ENCODE assay signal across 17 cellular contexts in genomic region chr11:2693271-2693833, GRCh38. TPM values are rescaled to one million over a fixed set of nuclear protein-coding genes. Genes with fewer than 3 reads are reported as not detected.
A peak's percentile ranks its signal among the peaks of the same experiment; 100 is the strongest.
DNase-seq lines count a peak whose midpoint lies in the region; ATAC-seq and TF ChIP-seq lines count a peak whose summit lies in the region.
"Had no signal": no experiment of that assay in that cellular context is flagged by ENCODE, and none has a peak within 500 bp of the region (broad histone marks: within the 10 kb centered on the region; RNA-seq: fewer than 3 reads in every experiment).

No MANE protein-coding gene starts in this region.

- TF ChIP-seq CTCF in WERI-Rb-1 (IDR thresholded peaks at IDR 0.05; ENCODE audit: low read depth, low read length) = no peak
- TF ChIP-seq CTCF in progenitor cell of endocrine pancreas (IDR thresholded peaks at IDR 0.05; ENCODE audit: unreplicated experiment) = no peak

- no peaks in the 10 kb centered on the region for H3K27me3 ChIP-seq in HUES6 (ENCODE audit: control insufficient read depth, insufficient read depth, low read length)
- H3K27me3 ChIP-seq in WERI-Rb-1 (ENCODE audit: insufficient read depth, low read depth, severe bottlenecking) = no peaks in the 10 kb centered on the region
- H3K27me3 ChIP-seq in iPS-20b (ENCODE audit: insufficient read depth, low read length) = peaks cover 7% of the 10 kb centered on the region; the same call in 1 of the 2 replicates
- no peaks in the 10 kb centered on the region for H3K27me3 ChIP-seq in MG63

- DNase-seq in WERI-Rb-1 = peak; percentile 3
- no peak for DNase-seq in progenitor cell of endocrine pancreas (ENCODE audit: low spot score, unreplicated experiment)
- DNase-seq in DMS153 treated with DMSO at 0.1 percent for 48 hours (lab: John Stamatoyannopoulos, UW; ENCODE audit: unreplicated experiment) = no peak
- no peak for DNase-seq in MG63
- DNase-seq in NCI-H187 (lab: John Stamatoyannopoulos, UW) = no peak
- DNase-seq: activated CD8-positive, alpha-beta T cell treated with anti-CD3 and anti-CD28 coated beads, Interleukin-2, amount 10 ng/mL, durations not matched to agents 7 days and 5 days; activated gamma-delta T cell treated with Interleukin-2 at 50 U/mL for 16 hours; effector CD8-positive, alpha-beta T cell; NCI-H1048; NCI-H2227 treated with DMSO at 0.1 percent for 48 hours had no signal

- H3K27ac ChIP-seq in HUES6 (ENCODE audit: low read depth, low read length) = peak overlapping the region; percentile 79
- H3K27ac ChIP-seq in WERI-Rb-1 = no peak overlapping the region
- peak overlapping the region; percentile 83 for H3K27ac ChIP-seq in iPS-20b (ENCODE audit: low read length)
- H3K27ac ChIP-seq: SK-N-MC had no signal

- no peaks in the 10 kb centered on the region; the same call in 1 of the 2 replicates for H3K36me3 ChIP-seq in HUES6 (ENCODE audit: control insufficient read depth, insufficient read depth, low read length)
- peaks cover 3% of the 10 kb centered on the region for H3K36me3 ChIP-seq in WERI-Rb-1
- H3K36me3 ChIP-seq in iPS-20b (ENCODE audit: insufficient read depth, low read depth, low read length) = no peaks in the 10 kb centered on the region
- H3K36me3 ChIP-seq in MG63 = no peaks in the 10 kb centered on the region

- H3K4me1 ChIP-seq in HUES6 (ENCODE audit: control insufficient read depth, insufficient read depth, low read length) (peaks cover 91% of the 10 kb centered on the region), iPS-20b (ENCODE audit: insufficient read depth, low read length) (peaks cover 69% of the 10 kb centered on the region)

- no peak for ATAC-seq in GM19463 (IDR thresholded peaks at IDR 0.05; ENCODE audit: unreplicated experiment)
- ATAC-seq: activated CD8-positive, alpha-beta T cell treated with anti-CD3 and anti-CD28 coated beads, Interleukin-2, amount 10 ng/mL, durations not matched to agents 7 days and 5 days; left colon had no signal

- H3K9ac ChIP-seq in HUES6 (ENCODE audit: low read length) (peak overlapping the region; percentile 75), iPS-20b (ENCODE audit: low read depth, low read length) (peak overlapping the region; percentile 71; the same call in 1 of the 2 replicates)

- H3K27ac Mint-ChIP-seq in progenitor cell of endocrine pancreas = peak overlapping the region; percentile 72
- H3K27ac Mint-ChIP-seq: activated CD8-positive, alpha-beta T cell treated with anti-CD3 and anti-CD28 coated beads, Interleukin-2, amount 10 ng/mL, durations not matched to agents 7 days and 5 days had no signal

- H3K9me3 ChIP-seq in HUES6 (ENCODE audit: control insufficient read depth, insufficient read depth, low read depth, low read length) = no peaks in the 10 kb centered on the region
- no peaks in the 10 kb centered on the region for H3K9me3 ChIP-seq in WERI-Rb-1 (ENCODE audit: severe bottlenecking)
- no peaks in the 10 kb centered on the region for H3K9me3 ChIP-seq in iPS-20b (ENCODE audit: insufficient read depth, low read depth, low read length)
- no peaks in the 10 kb centered on the region for H3K9me3 ChIP-seq in MG63

- no peak overlapping the region for H3K4me3 Mint-ChIP-seq in progenitor cell of endocrine pancreas (ENCODE audit: low read depth)
- H3K4me3 Mint-ChIP-seq: activated CD8-positive, alpha-beta T cell treated with anti-CD3 and anti-CD28 coated beads, Interleukin-2, amount 10 ng/mL, durations not matched to agents 7 days and 5 days had no signal

- no peaks in the 10 kb centered on the region for H3K27me3 Mint-ChIP-seq in progenitor cell of endocrine pancreas

- H3K4me1 Mint-ChIP-seq in progenitor cell of endocrine pancreas (ENCODE audit: low read depth) = peaks cover 71% of the 10 kb centered on the region

- no peaks in the 10 kb centered on the region for H3K9me3 Mint-ChIP-seq in progenitor cell of endocrine pancreas (ENCODE audit: low read depth)
- H3K9me3 Mint-ChIP-seq: type B pancreatic cell had no signal

- peaks cover 6% of the 10 kb centered on the region for H3K36me3 Mint-ChIP-seq in progenitor cell of endocrine pancreas (ENCODE audit: insufficient read depth)

- H3K4me3 ChIP-seq in HUES6 (ENCODE audit: low read depth, low read length) (peak overlapping the region; percentile 48), WERI-Rb-1 (ENCODE audit: low read depth, low read length) (no peak overlapping the region), iPS-20b (ENCODE audit: low read length) (peak overlapping the region; percentile 41; the same call in 1 of the 2 replicates), MG63 (no peak overlapping the region)
- H3K4me3 ChIP-seq: GM12878, SK-N-MC had no signal

RNA-seq across cellular contexts. Expression of gene KCNQ1OT1, which starts 6.4 kb away (rescaled TPM):
- total RNA-seq in progenitor cell of endocrine pancreas = 18.0 and 18.7 TPM in 2 replicates
- 0.16 and 0.25 TPM in 2 replicates for total RNA-seq in MG63 (2014; rRNA removed; shearing (Covaris generic); ENCODE audit: low replicate concordance)

Comparison
In these comparisons a context has a peak if more than half of its experiments do, and no peak if none do; other contexts are left out.
1. H3K4me3 ChIP-seq: peak in HUES6 (single experiment) and iPS-20b (single experiment); none in WERI-Rb-1 (single experiment) and MG63 (single experiment).
2. RNA of gene KCNQ1OT1, which starts 6.4 kb away (total RNA-seq): 18.0 to 18.7 TPM in progenitor cell of endocrine pancreas; 0.16 to 0.25 TPM in MG63; every median in the first group is over 10 times any median in the second.